8 cellular contexts compared by ENCODE assay signal in genomic region chr5:171484460-171484899, GRCh38.
A peak's percentile ranks its signal among the peaks of the same experiment; 100 is the strongest.
DNase-seq lines count a peak whose midpoint lies in the region; ATAC-seq and TF ChIP-seq lines count a peak whose summit lies in the region.

No MANE protein-coding gene starts in this region.

- TF ChIP-seq CTCF in GM23338 (conservative IDR thresholded peaks at IDR 0.05; ENCODE audit: low read depth in 2 of 2) (peak; percentile 83 to 94), SK-N-SH (IDR thresholded peaks at IDR 0.05) (peak; percentile 87)

- POLR2A ChIA-PET in SK-N-SH (lab: Yijun Ruan, JAX): no interaction called here

- no peak overlapping the region for H3K4me3 Mint-ChIP-seq in GM23338
- H3K4me3 Mint-ChIP-seq in activated naive CD8-positive, alpha-beta T cell treated with anti-CD3 and anti-CD28 coated beads, Interleukin-2, amount 50 U/mL, for 24 hours: no peak overlapping the region

- CTCF ChIA-PET in SK-N-SH (lab: Yijun Ruan, JAX): interaction anchor here (0.6 to 3.5 kb wide), 31 partner anchors 10 to 424 kb away, joined by 3 to 19 read pairs (median 4); partner anchors contain the start of gene FGF18

- peaks cover 6% of the 10 kb centered on the region for H3K27me3 Mint-ChIP-seq in GM23338 (ENCODE audit: insufficient read depth, low read depth, poor library complexity)
- H3K27me3 Mint-ChIP-seq in activated naive CD8-positive, alpha-beta T cell treated with anti-CD3 and anti-CD28 coated beads, Interleukin-2, amount 50 U/mL, for 24 hours: peaks cover 9% of the 10 kb centered on the region

- no peaks in the 10 kb centered on the region for H3K9me3 Mint-ChIP-seq in GM23338
- H3K9me3 Mint-ChIP-seq in activated naive CD8-positive, alpha-beta T cell treated with anti-CD3 and anti-CD28 coated beads, Interleukin-2, amount 50 U/mL, for 24 hours: no peaks in the 10 kb centered on the region

- no peaks in the 10 kb centered on the region for H3K9me3 ChIP-seq in SK-N-SH

- H3K27me3 ChIP-seq in GM23338 (ENCODE audit: insufficient read depth): no peaks in the 10 kb centered on the region
- no peaks in the 10 kb centered on the region for H3K27me3 ChIP-seq in SK-N-SH (ENCODE audit: insufficient read depth)

- H3K4me2 ChIP-seq in GM23338 (no peak overlapping the region), SK-N-SH (no peak overlapping the region)

- DNase-seq in GM23338 (ENCODE audit: low spot score) (peak; percentile 54), SK-N-SH (peak; percentile 82), left lobe of liver (ENCODE audit: low spot score) (no peak), NCI-H524 treated with DMSO at 0.1 percent for 48 hours (lab: John Stamatoyannopoulos, UW) (no peak)
- DNase-seq in activated naive CD8-positive, alpha-beta T cell treated with anti-CD3 and anti-CD28 coated beads, Interleukin-2, amount 50 U/mL, for 24 hours: peak; percentile 63
- DNase-seq in stimulated activated CD8-positive, alpha-beta memory T cell treated with anti-CD3 and anti-CD28 coated beads, Interleukin-4, amount 100 ng/mL, for 24 hours (ENCODE audit: low read depth): peak; percentile 31

- peak; percentile 60 for TF ChIP-seq RAD21 in SK-N-SH (IDR thresholded peaks at IDR 0.05; ENCODE audit: low read length)

- H3K4me3 ChIP-seq in GM23338: no peak overlapping the region
- H3K4me3 ChIP-seq in SK-N-SH (ENCODE audit: low read depth in 2 of 2, low read length in 1 of 2): no peak overlapping the region

- ATAC-seq in GM23338: peak; percentile 73
- peak; percentile 52 for ATAC-seq in activated naive CD8-positive, alpha-beta T cell treated with anti-CD3 and anti-CD28 coated beads, Interleukin-2, amount 50 U/mL, for 24 hours
- peak; percentile 73 for ATAC-seq in left lobe of liver
- no peak for ATAC-seq in HG03460 (IDR thresholded peaks at IDR 0.05; ENCODE audit: unreplicated experiment)
- no peak for ATAC-seq in HG03039 (IDR thresholded peaks at IDR 0.05; ENCODE audit: unreplicated experiment)

- H3K9ac ChIP-seq in SK-N-SH: no peak overlapping the region

- no peak overlapping the region for H2AFZ ChIP-seq in GM23338
- no peak overlapping the region for H2AFZ ChIP-seq in SK-N-SH (ENCODE audit: low read depth)

- WGBS in SK-N-SH (ENCODE audit: low lambda C conversion rate): 28% methylated on average over 6 of the region's 7 CpGs

- H4K20me1 ChIP-seq in GM23338 (replicated peaks; ENCODE audit: insufficient read depth) (no peaks in the 10 kb centered on the region), SK-N-SH (ENCODE audit: insufficient read depth) (no peaks in the 10 kb centered on the region)

- H3K79me2 ChIP-seq in GM23338 (replicated peaks; ENCODE audit: insufficient read depth): no peaks in the 10 kb centered on the region
- H3K79me2 ChIP-seq in SK-N-SH (ENCODE audit: insufficient read depth): no peaks in the 10 kb centered on the region

- no peaks in the 10 kb centered on the region for H3K4me1 ChIP-seq in GM23338 (ENCODE audit: insufficient read depth)
- H3K4me1 ChIP-seq in SK-N-SH (ENCODE audit: control insufficient read depth in 1 of 2, insufficient read depth in 2 of 2, low read depth in 1 of 2, low read length in 1 of 2): no peaks in the 10 kb centered on the region

- H3K27ac ChIP-seq in GM23338 (ENCODE audit: low read depth): no peak overlapping the region
- H3K27ac ChIP-seq in SK-N-SH (ENCODE audit: low read depth in 2 of 2, low read length in 1 of 2): no peak overlapping the region

- TF ChIP-seq EP300 in SK-N-SH (IDR thresholded peaks at IDR 0.05; ENCODE audit: borderline replicate concordance in 1 of 2, low read depth in 1 of 2, low read length in 1 of 2): no peak

- H3F3A ChIP-seq in GM23338 (replicated peaks; ENCODE audit: low read depth) (no peaks in the 10 kb centered on the region), SK-N-SH (replicated peaks; ENCODE audit: insufficient read depth) (no peaks in the 10 kb centered on the region)

- no peaks in the 10 kb centered on the region for H3K36me3 Mint-ChIP-seq in GM23338 (ENCODE audit: low read depth)
- no peaks in the 10 kb centered on the region for H3K36me3 Mint-ChIP-seq in activated naive CD8-positive, alpha-beta T cell treated with anti-CD3 and anti-CD28 coated beads, Interleukin-2, amount 50 U/mL, for 24 hours (ENCODE audit: low read depth)

- H3K27ac Mint-ChIP-seq in GM23338: no peak overlapping the region
- H3K27ac Mint-ChIP-seq in activated naive CD8-positive, alpha-beta T cell treated with anti-CD3 and anti-CD28 coated beads, Interleukin-2, amount 50 U/mL, for 24 hours: peak overlapping the region; percentile 21

- H3K36me3 ChIP-seq in GM23338 (ENCODE audit: insufficient read depth): no peaks in the 10 kb centered on the region
- H3K36me3 ChIP-seq in SK-N-SH (replicated peaks in 1 of 2; ENCODE audit: control insufficient read depth in 1 of 2, insufficient read depth in 2 of 2, low read length in 1 of 2): no peaks in the 10 kb centered on the region

- H3K4me1 Mint-ChIP-seq in GM23338: peaks cover 12% of the 10 kb centered on the region
- H3K4me1 Mint-ChIP-seq in activated naive CD8-positive, alpha-beta T cell treated with anti-CD3 and anti-CD28 coated beads, Interleukin-2, amount 50 U/mL, for 24 hours: peaks cover 3% of the 10 kb centered on the region

- H3K9me2 ChIP-seq in GM23338 (ENCODE audit: insufficient read depth) (no peaks in the 10 kb centered on the region), SK-N-SH (no peaks in the 10 kb centered on the region)

TF ChIP-seq in GM23338, 12 proteins besides CTCF, POLR2A, EP300 and RAD21 (continues in another document):
- no peak for TF ChIP-seq EZH2 (IDR thresholded peaks at IDR 0.05; ENCODE audit: low read depth, unreplicated experiment)
- no peak for TF ChIP-seq ZNF331 (CRISPR knock-in tag; IDR thresholded peaks at IDR 0.05; ENCODE audit: low read depth)
- TF ChIP-seq REST (IDR thresholded peaks at IDR 0.05; ENCODE audit: unreplicated experiment): no peak
- no peak for TF ChIP-seq STAT1 (IDR thresholded peaks at IDR 0.05; ENCODE audit: unreplicated experiment)
- no peak for TF ChIP-seq EZH2phosphoT487 (IDR thresholded peaks at IDR 0.05; ENCODE audit: unreplicated experiment)

TF ChIP-seq in SK-N-SH, 30 proteins besides CTCF, POLR2A, EP300 and RAD21:
- TF ChIP-seq MXI1 (IDR thresholded peaks at IDR 0.05; ENCODE audit: low read depth, low read length) (no peak), IRF3 (IDR thresholded peaks at IDR 0.05; ENCODE audit: low read depth, low read length) (no peak), TCF12 (IDR thresholded peaks at IDR 0.05) (no peak), SMC3 (IDR thresholded peaks at IDR 0.05; ENCODE audit: low read depth, low read length) (peak; percentile 57), YY1 (IDR thresholded peaks at IDR 0.05; ENCODE audit: low read depth) (no peak), RFX5 (IDR thresholded peaks at IDR 0.05; ENCODE audit: low read length) (no peak)
- TF ChIP-seq, protein P1, sequence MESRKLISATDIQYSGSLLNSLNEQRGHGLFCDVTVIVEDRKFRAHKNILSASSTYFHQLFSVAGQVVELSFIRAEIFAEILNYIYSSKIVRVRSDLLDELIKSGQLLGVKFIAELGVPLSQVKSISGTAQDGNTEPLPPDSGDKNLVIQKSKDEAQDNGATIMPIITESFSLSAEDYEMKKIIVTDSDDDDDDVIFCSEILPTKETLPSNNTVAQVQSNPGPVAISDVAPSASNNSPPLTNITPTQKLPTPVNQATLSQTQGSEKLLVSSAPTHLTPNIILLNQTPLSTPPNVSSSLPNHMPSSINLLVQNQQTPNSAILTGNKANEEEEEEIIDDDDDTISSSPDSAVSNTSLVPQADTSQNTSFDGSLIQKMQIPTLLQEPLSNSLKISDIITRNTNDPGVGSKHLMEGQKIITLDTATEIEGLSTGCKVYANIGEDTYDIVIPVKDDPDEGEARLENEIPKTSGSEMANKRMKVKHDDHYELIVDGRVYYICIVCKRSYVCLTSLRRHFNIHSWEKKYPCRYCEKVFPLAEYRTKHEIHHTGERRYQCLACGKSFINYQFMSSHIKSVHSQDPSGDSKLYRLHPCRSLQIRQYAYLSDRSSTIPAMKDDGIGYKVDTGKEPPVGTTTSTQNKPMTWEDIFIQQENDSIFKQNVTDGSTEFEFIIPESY (IDR thresholded peaks at IDR 0.05; ENCODE audit: borderline replicate concordance, low read depth): no peak

Comparison
In these comparisons a context has a peak if more than half of its experiments do, and no peak if none do; other contexts are left out.
1. ATAC-seq: peak in GM23338 (single experiment), activated naive CD8-positive, alpha-beta T cell treated with anti-CD3 and anti-CD28 coated beads, Interleukin-2, amount 50 U/mL, for 24 hours (single experiment) and left lobe of liver (single experiment); none in HG03460 (single experiment) and HG03039 (single experiment).
2. DNase-seq: peak in GM23338 (single experiment), SK-N-SH (single experiment), activated naive CD8-positive, alpha-beta T cell treated with anti-CD3 and anti-CD28 coated beads, Interleukin-2, amount 50 U/mL, for 24 hours (single experiment) and stimulated activated CD8-positive, alpha-beta memory T cell treated with anti-CD3 and anti-CD28 coated beads, Interleukin-4, amount 100 ng/mL, for 24 hours (single experiment); none in left lobe of liver (single experiment) and NCI-H524 treated with DMSO at 0.1 percent for 48 hours (single experiment).